In genomic region chr4:3198906-3199305, GRCh38 we compare ENCODE assay signal across 25 cellular contexts.
"Had no signal": no experiment of that assay in that cellular context is flagged by ENCODE, and none has a peak within 500 bp of the region (broad histone marks: within the 10 kb centered on the region; RNA-seq: fewer than 3 reads in every experiment).

No MANE protein-coding gene starts in this region.

- H3K27me3 ChIP-seq: heart right ventricle, left lung, right lobe of liver, stomach, tibial nerve had no signal

- H3K9me3 Mint-ChIP-seq: activated CD4-positive, alpha-beta memory T cell treated with anti-CD3 and anti-CD28 coated beads, Interleukin-2, amount 10 ng/mL, durations not matched to agents 7 days and 5 days; activated CD4-positive, alpha-beta T cell treated with anti-CD3 and anti-CD28 coated beads, Interleukin-2, amount 10 ng/mL, durations not matched to agents 7 days and 5 days; activated naive CD4-positive, alpha-beta T cell treated with anti-CD3 and anti-CD28 coated beads, Interleukin-2, amount 50 U/mL, for 72 hours; activated T-helper 2 cell treated with anti-CD3 and anti-CD28 coated beads, Interferon-gamma antibody, Interleukin-2, Interleukin-4, amounts not matched to agents 10 μg/mL and 5 μg/mL and 100 μg/mL, durations not matched to agents 14 hours and 24 hours and 36 hours; central memory CD8-positive, alpha-beta T cell; naive thymus-derived CD8-positive, alpha-beta T cell; stimulated activated naive B cell treated with anti-CD40 and anti-IgM and Interleukin-4, amounts not matched to agents 10 μg/mL and 1 μg/mL and 100 μg/mL, for 72 hours had no signal

- H3K4me3 Mint-ChIP-seq: activated CD4-positive, alpha-beta memory T cell treated with anti-CD3 and anti-CD28 coated beads, Interleukin-2, amount 10 ng/mL, durations not matched to agents 7 days and 5 days; activated CD4-positive, alpha-beta T cell treated with anti-CD3 and anti-CD28 coated beads, Interleukin-2, amount 10 ng/mL, durations not matched to agents 7 days and 5 days; central memory CD8-positive, alpha-beta T cell; naive thymus-derived CD8-positive, alpha-beta T cell; stimulated activated naive B cell treated with anti-CD40 and anti-IgM and Interleukin-4, amounts not matched to agents 10 μg/mL and 1 μg/mL and 100 μg/mL, for 72 hours; T-helper 17 cell had no signal

- DNase-seq: activated CD4-positive, alpha-beta memory T cell treated with anti-CD3 and anti-CD28 coated beads, Interleukin-2, amount 10 ng/mL, durations not matched to agents 7 days and 5 days; activated CD4-positive, alpha-beta T cell treated with anti-CD3 and anti-CD28 coated beads, Interleukin-2, amount 10 ng/mL, durations not matched to agents 7 days and 5 days; activated CD4-positive, CD25-positive, alpha-beta regulatory T cell treated with anti-CD3 and anti-CD28 coated beads, Interleukin-2, amount 50 U/mL, for 72 hours; activated T-cell treated with anti-CD3 and anti-CD28 coated beads, Interleukin-2, amount 50 U/mL, for 48 hours; anterior cingulate cortex; dermis blood vessel endothelial cell; effector CD4-positive, alpha-beta T cell; erythroblast; foreskin fibroblast; heart right ventricle; kidney glomerular epithelial cell; left lung; lower lobe of right lung; mesenchymal stem cell; naive thymus-derived CD8-positive, alpha-beta T cell; right lobe of liver; stimulated activated CD4-positive, alpha-beta T cell treated with anti-CD3 and anti-CD28 coated beads, Interleukin-4, amount 100 ng/mL, for 4 hours; stimulated activated naive B cell treated with anti-CD40 and anti-IgM and Interleukin-4, amounts not matched to agents 10 μg/mL and 1 μg/mL and 100 μg/mL, for 72 hours; stomach; T-helper 17 cell had no signal

- H3K9me3 ChIP-seq: heart right ventricle, left lung, lower lobe of right lung, right lobe of liver, stomach, tibial nerve had no signal

- ATAC-seq: activated naive CD4-positive, alpha-beta T cell treated with anti-CD3 and anti-CD28 coated beads, Interleukin-2, amount 50 U/mL, for 72 hours; heart right ventricle; naive thymus-derived CD8-positive, alpha-beta T cell; right lobe of liver; stimulated activated naive B cell treated with anti-CD40 and anti-IgM and Interleukin-4, amounts not matched to agents 10 μg/mL and 1 μg/mL and 100 μg/mL, for 72 hours; T-helper 17 cell had no signal

- H3K27me3 Mint-ChIP-seq: activated CD4-positive, alpha-beta memory T cell treated with anti-CD3 and anti-CD28 coated beads, Interleukin-2, amount 10 ng/mL, durations not matched to agents 7 days and 5 days; activated CD4-positive, alpha-beta T cell treated with anti-CD3 and anti-CD28 coated beads, Interleukin-2, amount 10 ng/mL, durations not matched to agents 7 days and 5 days; central memory CD8-positive, alpha-beta T cell; naive thymus-derived CD8-positive, alpha-beta T cell; stimulated activated naive B cell treated with anti-CD40 and anti-IgM and Interleukin-4, amounts not matched to agents 10 μg/mL and 1 μg/mL and 100 μg/mL, for 72 hours; T-helper 17 cell had no signal

- H3K4me3 ChIP-seq: heart right ventricle, left lung, lower lobe of right lung, right lobe of liver, skin epidermis, stomach, tibial nerve had no signal

- H3K27ac ChIP-seq: heart right ventricle, lower lobe of right lung, right lobe of liver, tibial nerve had no signal

- H3K27ac Mint-ChIP-seq: activated CD4-positive, alpha-beta memory T cell treated with anti-CD3 and anti-CD28 coated beads, Interleukin-2, amount 10 ng/mL, durations not matched to agents 7 days and 5 days; activated naive CD4-positive, alpha-beta T cell treated with anti-CD3 and anti-CD28 coated beads, Interleukin-2, amount 50 U/mL, for 72 hours; activated T-helper 2 cell treated with anti-CD3 and anti-CD28 coated beads, Interferon-gamma antibody, Interleukin-2, Interleukin-4, amounts not matched to agents 10 μg/mL and 5 μg/mL and 100 μg/mL, durations not matched to agents 14 hours and 24 hours and 36 hours; naive thymus-derived CD8-positive, alpha-beta T cell; stimulated activated naive B cell treated with anti-CD40 and anti-IgM and Interleukin-4, amounts not matched to agents 10 μg/mL and 1 μg/mL and 100 μg/mL, for 72 hours; T-helper 17 cell had no signal
